In the genomic region with DNA sequence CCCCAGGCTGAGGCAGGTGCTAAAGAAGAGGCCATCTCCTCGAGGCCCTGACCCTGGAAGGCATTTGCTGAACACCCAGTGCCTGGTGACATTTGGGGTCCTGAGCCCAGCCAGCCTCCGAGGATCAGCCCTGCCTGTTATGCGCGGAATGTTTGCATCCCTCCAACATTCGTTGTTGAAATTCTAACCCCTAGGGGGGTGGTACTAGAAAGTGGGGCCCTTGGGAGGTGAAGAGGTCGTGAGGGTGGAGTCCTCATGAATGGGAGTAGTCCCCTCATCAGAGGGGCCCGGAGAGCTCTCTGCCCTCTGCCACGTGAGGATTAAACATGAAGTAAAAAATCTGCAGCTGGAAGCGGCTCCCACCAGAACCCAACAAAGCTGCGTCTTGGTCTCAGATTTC, we compare ENCODE assay signal across 19 cellular contexts. TPM values are rescaled to one million over a fixed set of nuclear protein-coding genes. Genes with fewer than 3 reads are reported as not detected.
"Had no signal": no experiment of that assay in that cellular context is flagged by ENCODE, and none has a peak within 500 bp of the region (broad histone marks: within the 10 kb centered on the region; RNA-seq: fewer than 3 reads in every experiment).

No MANE protein-coding gene starts in this region.

- H3K9me3 ChIP-seq: adrenal gland, body of pancreas, colonic mucosa, gastrocnemius medialis, ovary, sigmoid colon had no signal

- H3K27me3 ChIP-seq: body of pancreas, cardiac muscle cell, colonic mucosa, ovary had no signal

- H3K9me3 Mint-ChIP-seq: activated CD4-positive, alpha-beta memory T cell treated with anti-CD3 and anti-CD28 coated beads for 36 hours; activated CD4-positive, alpha-beta T cell treated with anti-CD3 and anti-CD28 coated beads, Interleukin-2, amount 10 ng/mL, durations not matched to agents 24 days and 14 days; activated naive CD4-positive, alpha-beta T cell treated with anti-CD3 and anti-CD28 coated beads for 36 hours; activated naive CD8-positive, alpha-beta T cell treated with anti-CD3 and anti-CD28 coated beads for 36 hours; activated T-helper 1 cell treated with anti-CD3 and anti-CD28 coated beads, Interleukin-12 subunit alpha, Interleukin-12 subunit beta, Interleukin-2, Interleukin-4 antibody, amounts not matched to agents 30 ng/mL and 10 ng/mL and 1 ng/mL, durations not matched to agents 14 hours and 24 hours and 36 hours; naive thymus-derived CD8-positive, alpha-beta T cell; stimulated activated memory B cell treated with anti-CD40 and anti-IgM and Interleukin-4, amounts not matched to agents 10 μg/mL and 1 μg/mL and 100 μg/mL, for 72 hours had no signal

- H3K27ac Mint-ChIP-seq: activated CD4-positive, alpha-beta memory T cell treated with anti-CD3 and anti-CD28 coated beads for 36 hours; activated CD4-positive, alpha-beta T cell treated with anti-CD3 and anti-CD28 coated beads, Interleukin-2, amount 10 ng/mL, durations not matched to agents 24 days and 14 days; activated naive CD4-positive, alpha-beta T cell treated with anti-CD3 and anti-CD28 coated beads for 36 hours; activated naive CD8-positive, alpha-beta T cell treated with anti-CD3 and anti-CD28 coated beads for 36 hours; activated T-helper 1 cell treated with anti-CD3 and anti-CD28 coated beads, Interleukin-12 subunit alpha, Interleukin-12 subunit beta, Interleukin-2, Interleukin-4 antibody, amounts not matched to agents 30 ng/mL and 10 ng/mL and 1 ng/mL, durations not matched to agents 14 hours and 24 hours and 36 hours; naive thymus-derived CD8-positive, alpha-beta T cell; progenitor cell of endocrine pancreas; stimulated activated memory B cell treated with anti-CD40 and anti-IgM and Interleukin-4, amounts not matched to agents 10 μg/mL and 1 μg/mL and 100 μg/mL, for 72 hours; stimulated activated naive CD8-positive, alpha-beta T cell treated with anti-CD3 and anti-CD28 coated beads, Interleukin-15, amount 100 ng/mL, for 72 hours had no signal

- DNase-seq: cerebellar nuclear complex, mammary epithelial cell had no signal

- H3K4me1 ChIP-seq: adrenal gland, body of pancreas, colonic mucosa, gastrocnemius medialis had no signal

- H3K27ac ChIP-seq: adrenal gland, body of pancreas, cardiac muscle cell, colonic mucosa, gastrocnemius medialis, ovary, sigmoid colon had no signal

- ATAC-seq: activated CD4-positive, CD25-positive, alpha-beta regulatory T cell treated with anti-CD3 and anti-CD28 coated beads, Interleukin-2, amount 50 U/mL, for 24 hours; body of pancreas; stimulated activated memory B cell treated with anti-CD40 and anti-IgM and Interleukin-4, amounts not matched to agents 10 μg/mL and 1 μg/mL and 100 μg/mL, for 72 hours; stimulated activated naive CD8-positive, alpha-beta T cell treated with anti-CD3 and anti-CD28 coated beads, Interleukin-15, amount 100 ng/mL, for 72 hours had no signal

- H3K4me3 ChIP-seq: adrenal gland, body of pancreas, cardiac muscle cell, colonic mucosa, gastrocnemius medialis, ovary, sigmoid colon had no signal

- H3K36me3 ChIP-seq: adrenal gland, cardiac muscle cell, colonic mucosa, gastrocnemius medialis, ovary, sigmoid colon had no signal

- H3K36me3 Mint-ChIP-seq: activated CD4-positive, alpha-beta memory T cell treated with anti-CD3 and anti-CD28 coated beads for 36 hours; activated naive CD8-positive, alpha-beta T cell treated with anti-CD3 and anti-CD28 coated beads for 36 hours; naive thymus-derived CD8-positive, alpha-beta T cell; stimulated activated memory B cell treated with anti-CD40 and anti-IgM and Interleukin-4, amounts not matched to agents 10 μg/mL and 1 μg/mL and 100 μg/mL, for 72 hours had no signal

- H3K4me1 Mint-ChIP-seq: activated CD4-positive, alpha-beta T cell treated with anti-CD3 and anti-CD28 coated beads, Interleukin-2, amount 10 ng/mL, durations not matched to agents 24 days and 14 days; activated naive CD8-positive, alpha-beta T cell treated with anti-CD3 and anti-CD28 coated beads for 36 hours; naive thymus-derived CD8-positive, alpha-beta T cell; stimulated activated memory B cell treated with anti-CD40 and anti-IgM and Interleukin-4, amounts not matched to agents 10 μg/mL and 1 μg/mL and 100 μg/mL, for 72 hours had no signal

- H3K4me3 Mint-ChIP-seq: activated CD4-positive, alpha-beta memory T cell treated with anti-CD3 and anti-CD28 coated beads for 36 hours; activated CD4-positive, alpha-beta T cell treated with anti-CD3 and anti-CD28 coated beads, Interleukin-2, amount 10 ng/mL, durations not matched to agents 24 days and 14 days; activated naive CD4-positive, alpha-beta T cell treated with anti-CD3 and anti-CD28 coated beads for 36 hours; activated naive CD8-positive, alpha-beta T cell treated with anti-CD3 and anti-CD28 coated beads for 36 hours; activated T-helper 1 cell treated with anti-CD3 and anti-CD28 coated beads, Interleukin-12 subunit alpha, Interleukin-12 subunit beta, Interleukin-2, Interleukin-4 antibody, amounts not matched to agents 30 ng/mL and 10 ng/mL and 1 ng/mL, durations not matched to agents 14 hours and 24 hours and 36 hours; stimulated activated memory B cell treated with anti-CD40 and anti-IgM and Interleukin-4, amounts not matched to agents 10 μg/mL and 1 μg/mL and 100 μg/mL, for 72 hours; stimulated activated naive CD8-positive, alpha-beta T cell treated with anti-CD3 and anti-CD28 coated beads, Interleukin-15, amount 100 ng/mL, for 72 hours had no signal

RNA-seq across cellular contexts. Expression of a gene that starts 44.4 kb away (rescaled TPM):
- total RNA-seq: activated CD4-positive, alpha-beta memory T cell treated with anti-CD3 and anti-CD28 coated beads for 36 hours; activated CD4-positive, alpha-beta T cell treated with anti-CD3 and anti-CD28 coated beads, Interleukin-2, amount 10 ng/mL, durations not matched to agents 24 days and 14 days; activated naive CD4-positive, alpha-beta T cell treated with anti-CD3 and anti-CD28 coated beads for 36 hours; activated naive CD8-positive, alpha-beta T cell treated with anti-CD3 and anti-CD28 coated beads for 36 hours; activated T-helper 1 cell treated with anti-CD3 and anti-CD28 coated beads, Interleukin-12 subunit alpha, Interleukin-12 subunit beta, Interleukin-2, Interleukin-4 antibody, amounts not matched to agents 30 ng/mL and 10 ng/mL and 1 ng/mL, durations not matched to agents 14 hours and 24 hours and 36 hours had no signal
- polyA plus RNA-seq: naive thymus-derived CD8-positive, alpha-beta T cell had no signal
